ENCODE assay signal across 39 cellular contexts in genomic region chr16:21689107-21689506, GRCh38. TPM values are rescaled to one million over a fixed set of nuclear protein-coding genes. Genes with fewer than 3 reads are reported as not detected.
"Had no signal": no experiment of that assay in that cellular context is flagged by ENCODE, and none has a peak within 500 bp of the region (broad histone marks: within the 10 kb centered on the region; RNA-seq: fewer than 3 reads in every experiment).

No MANE protein-coding gene starts in this region.

- H3K27me3 Mint-ChIP-seq: activated naive CD4-positive, alpha-beta T cell treated with anti-CD3 and anti-CD28 coated beads, Interleukin-2, amount 50 U/mL, for 24 hours; activated naive CD8-positive, alpha-beta T cell treated with anti-CD3 and anti-CD28 coated beads, Interleukin-2, amount 50 U/mL, for 24 hours; activated T-cell treated with anti-CD3 and anti-CD28 coated beads, Interleukin-2, amount 50 U/mL, for 24 hours; central memory CD8-positive, alpha-beta T cell had no signal

- DNase-seq: activated CD4-positive, alpha-beta memory T cell treated with anti-CD3 and anti-CD28 coated beads, Interleukin-2, amount 10 ng/mL, durations not matched to agents 7 days and 5 days; activated CD4-positive, alpha-beta T cell treated with anti-CD3 and anti-CD28 coated beads for 1 hour; activated CD4-positive, alpha-beta T cell treated with anti-CD3 and anti-CD28 coated beads for 36 hours; activated CD4-positive, alpha-beta T cell treated with anti-CD3 and anti-CD28 coated beads for 48 hours; activated CD4-positive, alpha-beta T cell treated with anti-CD3 and anti-CD28 coated beads, Interleukin-2, amount 10 ng/mL, durations not matched to agents 7 days and 5 days; activated CD4-positive, alpha-beta T cell treated with anti-CD3 and anti-CD28 coated beads, Interleukin-2, amount 50 U/mL, for 48 hours; activated CD4-positive, CD25-positive, alpha-beta regulatory T cell; activated CD8-positive, alpha-beta memory T cell treated with anti-CD3 and anti-CD28 coated beads for 24 hours; activated CD8-positive, alpha-beta memory T cell treated with anti-CD3 and anti-CD28 coated beads, Interleukin-2, amount 10 ng/mL, durations not matched to agents 7 days and 5 days; activated CD8-positive, alpha-beta memory T cell treated with anti-CD3 and anti-CD28 coated beads, Interleukin-2, amount 50 U/mL, for 48 hours; activated CD8-positive, alpha-beta T cell treated with anti-CD3 and anti-CD28 coated beads, Interleukin-2, amount 10 ng/mL, durations not matched to agents 7 days and 5 days; activated effector memory CD4-positive, alpha-beta T cell treated with Interleukin-2 at 50 U/mL for 16 hours; activated gamma-delta T cell; activated naive CD4-positive, alpha-beta T cell treated with anti-CD3 and anti-CD28 coated beads, Interleukin-2, amount 10 ng/mL, durations not matched to agents 7 days and 5 days; activated naive CD4-positive, alpha-beta T cell treated with Interleukin-2 at 50 U/mL for 16 hours; activated naive CD8-positive, alpha-beta T cell treated with anti-CD3 and anti-CD28 coated beads, Interleukin-2, amount 10 ng/mL, durations not matched to agents 7 days and 5 days; activated naive CD8-positive, alpha-beta T cell treated with anti-CD3 and anti-CD28 coated beads, Interleukin-2, amount 50 U/mL, for 24 hours; activated T-cell treated with anti-CD3 and anti-CD28 coated beads, Interleukin-2, amount 50 U/mL, for 24 hours; activated T-cell treated with anti-CD3 and anti-CD28 coated beads, Interleukin-2, amount 50 U/mL, for 48 hours; amygdala; anterior cingulate cortex; caudate nucleus; T-helper 1 cell; T-helper 2 cell; T-helper 9 cell; WERI-Rb-1 had no signal

- H3K27ac Mint-ChIP-seq: activated CD4-positive, alpha-beta memory T cell treated with anti-CD3 and anti-CD28 coated beads, Interleukin-2, amount 10 ng/mL, durations not matched to agents 7 days and 5 days; activated CD4-positive, alpha-beta T cell treated with anti-CD3 and anti-CD28 coated beads for 36 hours; activated CD4-positive, alpha-beta T cell treated with anti-CD3 and anti-CD28 coated beads, Interleukin-2, amount 10 ng/mL, durations not matched to agents 7 days and 5 days; activated CD8-positive, alpha-beta memory T cell treated with anti-CD3 and anti-CD28 coated beads, Interleukin-2, amount 10 ng/mL, durations not matched to agents 7 days and 5 days; activated CD8-positive, alpha-beta T cell treated with anti-CD3 and anti-CD28 coated beads, Interleukin-2, amount 10 ng/mL, durations not matched to agents 7 days and 5 days; activated naive CD4-positive, alpha-beta T cell treated with anti-CD3 and anti-CD28 coated beads, Interleukin-2, amount 10 ng/mL, durations not matched to agents 7 days and 5 days; activated naive CD8-positive, alpha-beta T cell; activated naive CD8-positive, alpha-beta T cell treated with anti-CD3 and anti-CD28 coated beads, Interleukin-2, amount 10 ng/mL, durations not matched to agents 7 days and 5 days; activated naive CD8-positive, alpha-beta T cell treated with anti-CD3 and anti-CD28 coated beads, Interleukin-2, amount 50 U/mL, for 24 hours; activated T-cell treated with anti-CD3 and anti-CD28 coated beads, Interleukin-2, amount 50 U/mL, for 24 hours; activated T-helper 2 cell treated with anti-CD3 and anti-CD28 coated beads, Interferon-gamma antibody, Interleukin-2, Interleukin-4, amounts not matched to agents 10 μg/mL and 5 μg/mL and 100 μg/mL, durations not matched to agents 14 hours and 24 hours and 36 hours; brain; T-helper 1 cell treated with Interleukin-12 subunit alpha and Interleukin-12 subunit beta and Interleukin-4 antibody, amounts not matched to agents 30 μg/mL and 1 μg/mL, for 36 hours; T-helper 2 cell treated with Interferon-gamma antibody and Interleukin-4, amounts not matched to agents 5 μg/mL and 100 μg/mL, for 36 hours; WTC11 had no signal

- H3K9me3 Mint-ChIP-seq: activated CD4-positive, alpha-beta memory T cell treated with anti-CD3 and anti-CD28 coated beads, Interleukin-2, amount 10 ng/mL, durations not matched to agents 7 days and 5 days; activated CD4-positive, alpha-beta T cell treated with anti-CD3 and anti-CD28 coated beads, Interleukin-2, amount 10 ng/mL, durations not matched to agents 7 days and 5 days; activated naive CD4-positive, alpha-beta T cell treated with anti-CD3 and anti-CD28 coated beads, Interleukin-2, amount 10 ng/mL, durations not matched to agents 7 days and 5 days; activated naive CD4-positive, alpha-beta T cell treated with anti-CD3 and anti-CD28 coated beads, Interleukin-2, amount 50 U/mL, for 24 hours; activated naive CD8-positive, alpha-beta T cell treated with anti-CD3 and anti-CD28 coated beads, Interleukin-2, amount 50 U/mL, for 24 hours; activated T-cell treated with anti-CD3 and anti-CD28 coated beads, Interleukin-2, amount 50 U/mL, for 24 hours; activated T-helper 2 cell treated with anti-CD3 and anti-CD28 coated beads, Interferon-gamma antibody, Interleukin-2, Interleukin-4, amounts not matched to agents 10 μg/mL and 5 μg/mL and 100 μg/mL, durations not matched to agents 14 hours and 24 hours and 36 hours; central memory CD8-positive, alpha-beta T cell; T-helper 1 cell treated with Interleukin-12 subunit alpha and Interleukin-12 subunit beta and Interleukin-4 antibody, amounts not matched to agents 30 μg/mL and 1 μg/mL, for 36 hours; T-helper 2 cell treated with Interferon-gamma antibody and Interleukin-4, amounts not matched to agents 5 μg/mL and 100 μg/mL, for 36 hours had no signal

- H3K4me3 ChIP-seq: ascending aorta, cardiac muscle cell had no signal

- ATAC-seq: activated CD4-positive, alpha-beta T cell treated with anti-CD3 and anti-CD28 coated beads for 36 hours; activated CD4-positive, CD25-positive, alpha-beta regulatory T cell treated with anti-CD3 and anti-CD28 coated beads, Interleukin-2, amount 50 U/mL, for 24 hours; activated CD8-positive, alpha-beta memory T cell treated with anti-CD3 and anti-CD28 coated beads, Interleukin-2, amount 10 ng/mL, durations not matched to agents 7 days and 5 days; activated CD8-positive, alpha-beta T cell treated with anti-CD3 and anti-CD28 coated beads, Interleukin-2, amount 10 ng/mL, durations not matched to agents 7 days and 5 days; activated naive CD8-positive, alpha-beta T cell treated with anti-CD3 and anti-CD28 coated beads, Interleukin-2, amount 50 U/mL, for 24 hours; WTC11 had no signal

- H3K27ac ChIP-seq: ascending aorta, cardiac muscle cell, WERI-Rb-1 had no signal

- H3K4me1 ChIP-seq: ascending aorta had no signal

- H3K36me3 ChIP-seq: ascending aorta, cardiac muscle cell, WERI-Rb-1 had no signal

- H3K27me3 ChIP-seq: ascending aorta, cardiac muscle cell had no signal

- H3K36me3 Mint-ChIP-seq: activated CD8-positive, alpha-beta memory T cell treated with anti-CD3 and anti-CD28 coated beads, Interleukin-2, amount 10 ng/mL, durations not matched to agents 7 days and 5 days; activated naive CD4-positive, alpha-beta T cell treated with anti-CD3 and anti-CD28 coated beads, Interleukin-2, amount 10 ng/mL, durations not matched to agents 7 days and 5 days; activated naive CD4-positive, alpha-beta T cell treated with anti-CD3 and anti-CD28 coated beads, Interleukin-2, amount 50 U/mL, for 24 hours; activated naive CD8-positive, alpha-beta T cell; activated naive CD8-positive, alpha-beta T cell treated with anti-CD3 and anti-CD28 coated beads, Interleukin-2, amount 10 ng/mL, durations not matched to agents 7 days and 5 days; brain; WTC11 had no signal

- H3K4me1 Mint-ChIP-seq: activated CD4-positive, alpha-beta memory T cell treated with anti-CD3 and anti-CD28 coated beads, Interleukin-2, amount 10 ng/mL, durations not matched to agents 7 days and 5 days; activated CD4-positive, alpha-beta T cell treated with anti-CD3 and anti-CD28 coated beads for 36 hours; activated CD4-positive, alpha-beta T cell treated with anti-CD3 and anti-CD28 coated beads, Interleukin-2, amount 10 ng/mL, durations not matched to agents 7 days and 5 days; activated CD8-positive, alpha-beta memory T cell treated with anti-CD3 and anti-CD28 coated beads, Interleukin-2, amount 10 ng/mL, durations not matched to agents 7 days and 5 days; activated naive CD4-positive, alpha-beta T cell treated with anti-CD3 and anti-CD28 coated beads, Interleukin-2, amount 10 ng/mL, durations not matched to agents 7 days and 5 days; activated naive CD4-positive, alpha-beta T cell treated with anti-CD3 and anti-CD28 coated beads, Interleukin-2, amount 50 U/mL, for 24 hours; activated naive CD8-positive, alpha-beta T cell treated with anti-CD3 and anti-CD28 coated beads, Interleukin-2, amount 10 ng/mL, durations not matched to agents 7 days and 5 days; activated naive CD8-positive, alpha-beta T cell treated with anti-CD3 and anti-CD28 coated beads, Interleukin-2, amount 50 U/mL, for 24 hours; brain; WTC11 had no signal

- H3K4me3 Mint-ChIP-seq: activated CD4-positive, alpha-beta memory T cell treated with anti-CD3 and anti-CD28 coated beads, Interleukin-2, amount 10 ng/mL, durations not matched to agents 7 days and 5 days; activated CD4-positive, alpha-beta T cell treated with anti-CD3 and anti-CD28 coated beads for 36 hours; activated CD4-positive, alpha-beta T cell treated with anti-CD3 and anti-CD28 coated beads, Interleukin-2, amount 10 ng/mL, durations not matched to agents 7 days and 5 days; activated CD8-positive, alpha-beta memory T cell treated with anti-CD3 and anti-CD28 coated beads, Interleukin-2, amount 10 ng/mL, durations not matched to agents 7 days and 5 days; activated CD8-positive, alpha-beta T cell treated with anti-CD3 and anti-CD28 coated beads, Interleukin-2, amount 10 ng/mL, durations not matched to agents 7 days and 5 days; activated naive CD4-positive, alpha-beta T cell treated with anti-CD3 and anti-CD28 coated beads, Interleukin-2, amount 10 ng/mL, durations not matched to agents 7 days and 5 days; activated naive CD4-positive, alpha-beta T cell treated with anti-CD3 and anti-CD28 coated beads, Interleukin-2, amount 50 U/mL, for 24 hours; activated naive CD8-positive, alpha-beta T cell; activated naive CD8-positive, alpha-beta T cell treated with anti-CD3 and anti-CD28 coated beads, Interleukin-2, amount 10 ng/mL, durations not matched to agents 7 days and 5 days; activated naive CD8-positive, alpha-beta T cell treated with anti-CD3 and anti-CD28 coated beads, Interleukin-2, amount 50 U/mL, for 24 hours; activated T-cell treated with anti-CD3 and anti-CD28 coated beads, Interleukin-2, amount 50 U/mL, for 24 hours; brain; central memory CD8-positive, alpha-beta T cell; T-helper 1 cell treated with Interleukin-12 subunit alpha and Interleukin-12 subunit beta and Interleukin-4 antibody, amounts not matched to agents 30 μg/mL and 1 μg/mL, for 36 hours; T-helper 2 cell treated with Interferon-gamma antibody and Interleukin-4, amounts not matched to agents 5 μg/mL and 100 μg/mL, for 36 hours; WTC11 had no signal

- FAIRE-seq: bronchial epithelial cell, TTC549 had no signal

RNA-seq across cellular contexts. Expression of gene OTOA, which starts 25.3 kb away (rescaled TPM):
- total RNA-seq: activated CD8-positive, alpha-beta T cell treated with anti-CD3 and anti-CD28 coated beads, Interleukin-2, amount 10 ng/mL, durations not matched to agents 7 days and 5 days; activated T-helper 2 cell treated with anti-CD3 and anti-CD28 coated beads, Interferon-gamma antibody, Interleukin-2, Interleukin-4, amounts not matched to agents 10 μg/mL and 5 μg/mL and 100 μg/mL, durations not matched to agents 14 hours and 24 hours and 36 hours; ascending aorta; bronchial epithelial cell had no signal
- polyA plus RNA-seq: cardiac muscle cell had no signal

RNA-seq across cellular contexts. Expression of gene IGSF6, which starts 36.7 kb away (rescaled TPM):
- total RNA-seq: activated T-helper 2 cell treated with anti-CD3 and anti-CD28 coated beads, Interferon-gamma antibody, Interleukin-2, Interleukin-4, amounts not matched to agents 10 μg/mL and 5 μg/mL and 100 μg/mL, durations not matched to agents 14 hours and 24 hours and 36 hours; cardiac muscle cell; WTC11 had no signal
